In the genomic region with DNA sequence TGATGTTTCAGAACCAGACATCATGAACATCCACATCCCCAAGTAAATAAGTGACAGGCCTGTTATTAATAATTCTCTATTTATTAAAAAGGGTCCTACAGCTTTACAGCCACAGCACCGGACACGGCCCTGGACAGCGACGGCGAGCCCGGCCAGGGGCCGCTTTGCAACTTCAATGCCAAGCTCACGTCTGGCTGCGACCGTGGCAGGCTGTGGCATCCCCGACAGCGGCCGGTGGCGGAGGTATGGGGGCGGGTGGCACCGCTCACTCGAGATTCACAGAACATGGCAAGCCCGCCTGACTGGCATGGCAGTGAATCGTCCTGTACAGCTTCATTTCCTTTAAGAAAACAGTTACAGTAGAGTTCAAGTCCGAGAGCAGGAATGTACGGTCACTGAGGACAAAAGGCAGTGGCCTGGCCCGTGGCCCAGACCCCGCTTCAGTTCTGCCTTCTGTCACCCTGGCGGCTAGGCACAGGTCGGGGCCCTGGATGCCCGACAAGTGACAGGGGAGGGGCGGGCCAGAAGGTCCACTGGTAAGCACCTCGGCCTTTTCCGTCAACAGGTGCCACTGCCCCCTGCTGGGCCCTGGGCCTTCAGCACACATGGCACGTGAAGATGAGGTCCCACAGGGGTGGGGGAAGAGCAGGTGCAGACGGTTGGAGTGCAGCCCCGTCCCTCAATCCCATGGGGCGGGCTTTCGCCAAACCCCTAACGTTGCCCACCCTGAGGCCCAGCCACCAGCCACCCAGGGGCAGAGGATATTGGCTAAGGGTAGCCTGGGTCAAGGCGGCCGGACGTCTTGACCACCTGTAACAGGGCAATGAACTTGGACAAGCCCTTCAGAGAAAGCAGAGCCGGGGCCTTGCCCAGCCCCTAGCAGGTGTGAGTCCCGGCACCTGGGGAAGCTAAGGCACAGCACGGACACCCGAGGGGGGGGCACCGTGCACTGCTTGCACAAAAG, we compare ENCODE assay signal across 8 cellular contexts. TPM values are rescaled to one million over a fixed set of nuclear protein-coding genes. Genes with fewer than 3 reads are reported as not detected.
DNase-seq lines count a peak whose midpoint lies in the region; ATAC-seq and TF ChIP-seq lines count a peak whose summit lies in the region.

No MANE protein-coding gene starts in this region.

- H3K27me3 Mint-ChIP-seq in endodermal cell (ENCODE audit: insufficient read depth) (peaks cover 25% of the 10 kb centered on the region), nephron (ENCODE audit: low read depth) (no peaks in the 10 kb centered on the region)

- DNase-seq in DMS53 treated with DMSO at 0.1 percent for 48 hours (lab: John Stamatoyannopoulos, UW; ENCODE audit: unreplicated experiment): peak; percentile 10
- DNase-seq in NAMALWA (ENCODE audit: low spot score): peak; percentile 80
- DNase-seq in endodermal cell: peak; percentile 80
- no peak for DNase-seq in NCI-H2171 treated with DMSO at 0.1 percent for 48 hours (lab: John Stamatoyannopoulos, UW)
- DNase-seq in hippocampal formation (lab: John Stamatoyannopoulos, UW): no peak
- no peak for DNase-seq in glomerular visceral epithelial cell (ENCODE audit: extremely low spot score)

- H3K4me1 Mint-ChIP-seq in endodermal cell (no peaks in the 10 kb centered on the region), nephron (peaks cover 40% of the 10 kb centered on the region)

- H3K27ac ChIP-seq in endodermal cell (ENCODE audit: low read depth, low read length): no peak overlapping the region

- H3K27me3 ChIP-seq in endodermal cell (ENCODE audit: control insufficient read depth, insufficient read depth, low read length, poor library complexity, severe bottlenecking): peaks cover 14% of the 10 kb centered on the region

- WGBS in endodermal cell (ENCODE audit: insufficient coverage in 1 of 2, insufficient read length in 1 of 2), 2 experiments: 91 to 92% methylated on average over 33 to 43 of the region's 43 CpGs

- H3K27ac Mint-ChIP-seq in endodermal cell (no peak overlapping the region), nephron (peak overlapping the region; percentile 78 to 95 (median 81))

- no peaks in the 10 kb centered on the region for H3K9me3 ChIP-seq in endodermal cell (ENCODE audit: control insufficient read depth, low read length)

- H3K4me1 ChIP-seq in endodermal cell (ENCODE audit: control insufficient read depth, insufficient read depth, low read length): no peaks in the 10 kb centered on the region

- H3K4me3 ChIP-seq in endodermal cell (ENCODE audit: low read length): no peak overlapping the region

- H3K9me3 Mint-ChIP-seq in endodermal cell: no peaks in the 10 kb centered on the region
- no peaks in the 10 kb centered on the region for H3K9me3 Mint-ChIP-seq in nephron

- H3K4me3 Mint-ChIP-seq in endodermal cell (no peak overlapping the region), nephron (no peak overlapping the region)

- H3K9ac ChIP-seq in endodermal cell (ENCODE audit: extremely low read depth, low read length, poor library complexity, severe bottlenecking): no peak overlapping the region

- H3K36me3 ChIP-seq in endodermal cell (ENCODE audit: control insufficient read depth, insufficient read depth, low read length): peaks cover 54% of the 10 kb centered on the region

- H3K36me3 Mint-ChIP-seq in endodermal cell (ENCODE audit: low read depth) (peaks cover 38% of the 10 kb centered on the region), nephron (ENCODE audit: low read depth) (peaks cover 30% of the 10 kb centered on the region)

- TF ChIP-seq CTCF in endodermal cell (conservative IDR thresholded peaks at IDR 0.05) (peak; percentile 34), nephron (IDR thresholded peaks at IDR 0.05; ENCODE audit: unreplicated experiment in 3 of 3) (peak; percentile 27 to 40 (median 38))

- ATAC-seq in HG03175 (IDR thresholded peaks at IDR 0.05; ENCODE audit: unreplicated experiment): no peak

RNA-seq across cellular contexts. Expression of gene HIP1R, which starts 30.3 kb away (rescaled TPM):
- total RNA-seq in endodermal cell: 10 to 100 TPM; 24.5 to 24.9 TPM
- 22.0 TPM for polyA plus RNA-seq in endodermal cell (2013, experiment 1 of 2)
- polyA plus RNA-seq in endodermal cell (2013, experiment 2 of 2): 21.2 TPM

RNA-seq across cellular contexts. Expression of gene VPS37B, which starts 30.4 kb away (rescaled TPM):
- 10 to 100 TPM; 22.7 to 24.1 TPM for total RNA-seq in endodermal cell
- polyA plus RNA-seq in endodermal cell (2013, experiment 1 of 2): 28.1 TPM
- polyA plus RNA-seq in endodermal cell (2013, experiment 2 of 2): 28.9 TPM

Comparison
In these comparisons a context has a peak if more than half of its experiments do, and no peak if none do; other contexts are left out.
1. DNase-seq: peak in DMS53 treated with DMSO at 0.1 percent for 48 hours (single experiment), NAMALWA (single experiment) and endodermal cell (single experiment); none in NCI-H2171 treated with DMSO at 0.1 percent for 48 hours (single experiment), hippocampal formation (0 of 2) and glomerular visceral epithelial cell (single experiment).